Comparison of ENCODE assay signal across 9 cellular contexts in genomic region chr19:6744381-6745288, GRCh38. TPM values are rescaled to one million over a fixed set of nuclear protein-coding genes. Genes with fewer than 3 reads are reported as not detected.
DNase-seq lines count a peak whose midpoint lies in the region; ATAC-seq, FAIRE-seq and TF ChIP-seq lines count a peak whose summit lies in the region.
"Had no signal": no experiment of that assay in that cellular context is flagged by ENCODE, and none has a peak within 500 bp of the region (broad histone marks: within the 10 kb centered on the region; RNA-seq: fewer than 3 reads in every experiment).

No MANE protein-coding gene starts in this region.

- H3K18ac ChIP-seq in mesenchymal stem cell (ENCODE audit: low read depth in 1 of 2, low read length in 2 of 2), result peak overlapping the region in 1 of 2 experiments; percentile 74

- H3K27ac Mint-ChIP-seq in activated naive CD8-positive, alpha-beta T cell, result peak overlapping the region; percentile 34
- H3K27ac Mint-ChIP-seq in activated naive CD8-positive, alpha-beta T cell treated with anti-CD3 and anti-CD28 coated beads, Interleukin-2, amount 50 U/mL, for 24 hours, result no peak overlapping the region

- H3K27me3 ChIP-seq in dorsolateral prefrontal cortex (peaks cover 0 to 29% (median 3%) of the 10 kb centered on the region in 45 donors), mesenchymal stem cell (ENCODE audit: control insufficient read depth in 1 of 2, insufficient read depth in 1 of 2, low read length in 2 of 2) (no peaks in the 10 kb centered on the region)

- H3K4me1 ChIP-seq in mesenchymal stem cell (ENCODE audit: control insufficient read depth, insufficient read depth, low read depth, low read length), result peaks cover 25% of the 10 kb centered on the region

- DNase-seq in activated naive CD8-positive, alpha-beta T cell treated with anti-CD3 and anti-CD28 coated beads, Interleukin-2, amount 50 U/mL, for 24 hours, result no peak
- peak in 8 of 10 donors; percentile 36 to 83 (median 62) for DNase-seq in dorsolateral prefrontal cortex
- DNase-seq in mesenchymal stem cell, result peak; percentile 76
- DNase-seq in urothelium cell line (ENCODE audit: low spot score), result peak; percentile 82
- no peak for DNase-seq in activated CD4-positive, CD25-positive, alpha-beta regulatory T cell (lab: John Stamatoyannopoulos, UW)
- DNase-seq in activated effector memory CD4-positive, alpha-beta T cell treated with anti-CD3 and anti-CD28 coated beads, Interleukin-2, amount 50 U/mL, for 16 hours, result no peak
- DNase-seq in NCI-H69 (lab: John Stamatoyannopoulos, UW), result no peak

- H3K4me1 Mint-ChIP-seq in activated naive CD8-positive, alpha-beta T cell (ENCODE audit: low read depth), result peaks cover 7% of the 10 kb centered on the region
- peaks cover 14% of the 10 kb centered on the region for H3K4me1 Mint-ChIP-seq in activated naive CD8-positive, alpha-beta T cell treated with anti-CD3 and anti-CD28 coated beads, Interleukin-2, amount 50 U/mL, for 24 hours

- H3K4me2 ChIP-seq in mesenchymal stem cell (ENCODE audit: low read length, poor library complexity, severe bottlenecking), result peak overlapping the region; percentile 36

- H3K4me3 Mint-ChIP-seq in activated naive CD8-positive, alpha-beta T cell, result no peak overlapping the region
- H3K4me3 Mint-ChIP-seq in activated naive CD8-positive, alpha-beta T cell treated with anti-CD3 and anti-CD28 coated beads, Interleukin-2, amount 50 U/mL, for 24 hours, result no peak overlapping the region

- peak overlapping the region; percentile 57 for H3K9ac ChIP-seq in mesenchymal stem cell (ENCODE audit: low read length)

- peak overlapping the region; percentile 29 for H4K91ac ChIP-seq in mesenchymal stem cell (ENCODE audit: low read length)

- H3K4me3 ChIP-seq in dorsolateral prefrontal cortex, result peak overlapping the region in 18 of 59 donors; percentile 2 to 27 (median 14)
- H3K4me3 ChIP-seq in mesenchymal stem cell (ENCODE audit: insufficient read depth in 1 of 2, low read depth in 1 of 2, low read length in 2 of 2), result peak overlapping the region in 1 of 2 experiments; percentile 56

- H3K27ac ChIP-seq in dorsolateral prefrontal cortex (peak overlapping the region in 35 of 59 donors; percentile 3 to 87 (median 55)), mesenchymal stem cell (ENCODE audit: low read length, poor library complexity, severe bottlenecking) (peak overlapping the region; percentile 92)

- intact Hi-C loops in dorsolateral prefrontal cortex (cut with DNase I), result no loop called here

- H3K36me3 ChIP-seq in mesenchymal stem cell (ENCODE audit: control insufficient read depth in 1 of 2, insufficient read depth in 2 of 2, low read depth in 1 of 2, low read length in 2 of 2), result peaks cover 44 to 59% of the 10 kb centered on the region in 2 experiments

- no peaks in the 10 kb centered on the region for H3K9me3 Mint-ChIP-seq in activated naive CD8-positive, alpha-beta T cell (ENCODE audit: low read depth)
- no peaks in the 10 kb centered on the region for H3K9me3 Mint-ChIP-seq in activated naive CD8-positive, alpha-beta T cell treated with anti-CD3 and anti-CD28 coated beads, Interleukin-2, amount 50 U/mL, for 24 hours

- peaks cover 2% of the 10 kb centered on the region for H3K36me3 Mint-ChIP-seq in activated naive CD8-positive, alpha-beta T cell
- H3K36me3 Mint-ChIP-seq in activated naive CD8-positive, alpha-beta T cell treated with anti-CD3 and anti-CD28 coated beads, Interleukin-2, amount 50 U/mL, for 24 hours (ENCODE audit: low read depth), result peaks cover 57% of the 10 kb centered on the region

- no peaks in the 10 kb centered on the region for H3K27me3 Mint-ChIP-seq in activated naive CD8-positive, alpha-beta T cell
- no peaks in the 10 kb centered on the region for H3K27me3 Mint-ChIP-seq in activated naive CD8-positive, alpha-beta T cell treated with anti-CD3 and anti-CD28 coated beads, Interleukin-2, amount 50 U/mL, for 24 hours

- peaks cover 21% of the 10 kb centered on the region for H3K79me1 ChIP-seq in mesenchymal stem cell (replicated peaks; ENCODE audit: low read length, poor library complexity, severe bottlenecking)

- H3K14ac ChIP-seq in mesenchymal stem cell (ENCODE audit: low read length in 2 of 2), result no peak overlapping the region

- FAIRE-seq in urothelium cell line (lab: Jason Lieb, UNC), result no peak
- FAIRE-seq: G401.6 had no signal

- H2BK12ac ChIP-seq in mesenchymal stem cell (ENCODE audit: low read length in 2 of 2), result peak overlapping the region; percentile 22 to 71

- ATAC-seq in activated naive CD8-positive, alpha-beta T cell treated with anti-CD3 and anti-CD28 coated beads, Interleukin-2, amount 50 U/mL, for 24 hours, result no peak

- H4K8ac ChIP-seq in mesenchymal stem cell (ENCODE audit: low read length), result peak overlapping the region; percentile 29

- 78% methylated on average over 39 of the region's 41 CpGs for WGBS in mesenchymal stem cell

- no peak overlapping the region for H2BK120ac ChIP-seq in mesenchymal stem cell (ENCODE audit: low read depth, low read length)

- peak overlapping the region; percentile 92 for H2AK5ac ChIP-seq in mesenchymal stem cell (ENCODE audit: low read length, severe bottlenecking)

- peak overlapping the region in 1 of 2 experiments; percentile 42 for H3K4ac ChIP-seq in mesenchymal stem cell (ENCODE audit: low read depth in 1 of 2, low read length in 2 of 2)

- no peaks in the 10 kb centered on the region for H3K9me3 ChIP-seq in mesenchymal stem cell (ENCODE audit: control insufficient read depth, low read length)

- peak overlapping the region; percentile 91 for H2BK5ac ChIP-seq in mesenchymal stem cell (ENCODE audit: low read depth, low read length, poor library complexity, severe bottlenecking)

- H2BK15ac ChIP-seq in mesenchymal stem cell (ENCODE audit: low read depth, poor library complexity, severe bottlenecking), result peak overlapping the region; percentile 88

- no peak for TF ChIP-seq CTCF in dorsolateral prefrontal cortex (IDR thresholded peaks at IDR 0.05 in 54 of 56, conservative IDR thresholded peaks at IDR 0.05 in 2 of 56; ENCODE audit: low read depth in 1 of 56, partially characterized antibody in 56 of 56)

- H2AFZ ChIP-seq in mesenchymal stem cell (ENCODE audit: low read depth, low read length), result no peak overlapping the region

- peak overlapping the region in 1 of 2 experiments; percentile 38 for H3K23ac ChIP-seq in mesenchymal stem cell (ENCODE audit: low read length in 2 of 2)

RNA-seq across cellular contexts. Expression of gene TRIP10, which starts 5.2 kb away (rescaled TPM):
- total RNA-seq in dorsolateral prefrontal cortex, result 10 to 100 TPM in 97 of 120 experiments, 1 to 10 TPM in 23; 4.5 to 54.0 (median 14.5) TPM
- 53.2 TPM for polyA plus RNA-seq in mesenchymal stem cell (2013, experiment 1 of 2)
- 50.7 TPM for polyA plus RNA-seq in mesenchymal stem cell (2013, experiment 2 of 2)

RNA-seq across cellular contexts. Expression of gene GPR108, which starts 7.3 kb away (rescaled TPM):
- 10 to 100 TPM; 21.4 to 74.1 (median 47.4) TPM for total RNA-seq in dorsolateral prefrontal cortex
- 63.6 TPM for polyA plus RNA-seq in mesenchymal stem cell (2013, experiment 1 of 2)
- polyA plus RNA-seq in mesenchymal stem cell (2013, experiment 2 of 2), result 61.8 TPM

RNA-seq across cellular contexts. Expression of gene SH2D3A, which starts 22.6 kb away (rescaled TPM):
- 1 to 10 TPM in 1 of 120 experiments, under 1 TPM in 6, not detected in 113; 0.18 to 1.4 (median 0.38) TPM for total RNA-seq in dorsolateral prefrontal cortex
- not detected for polyA plus RNA-seq in mesenchymal stem cell (2013, experiment 1 of 2)
- 0.07 TPM for polyA plus RNA-seq in mesenchymal stem cell (2013, experiment 2 of 2)

RNA-seq across cellular contexts. Expression of gene C3, which starts 24.2 kb away (rescaled TPM):
- 100 to 1,000 TPM in 92 of 120 experiments, 10 to 100 TPM in 28; 34.1 to 573 (median 145) TPM for total RNA-seq in dorsolateral prefrontal cortex
- 2.3 TPM for polyA plus RNA-seq in mesenchymal stem cell (2013, experiment 1 of 2)
- 2.7 TPM for polyA plus RNA-seq in mesenchymal stem cell (2013, experiment 2 of 2)

RNA-seq across cellular contexts. Expression of gene VAV1, which starts 27.9 kb away (rescaled TPM):
- total RNA-seq in dorsolateral prefrontal cortex, result 10 to 100 TPM in 7 of 120 experiments, 1 to 10 TPM in 113; 1.7 to 13.0 (median 5.0) TPM
- polyA plus RNA-seq in mesenchymal stem cell (2013, experiment 1 of 2), result not detected
- polyA plus RNA-seq in mesenchymal stem cell (2013, experiment 2 of 2), result not detected

Comparison
In these comparisons a context has a peak if more than half of its experiments do, and no peak if none do; other contexts are left out.
1. DNase-seq: peak in dorsolateral prefrontal cortex (8 of 10), mesenchymal stem cell (single experiment) and urothelium cell line (single experiment); none in activated naive CD8-positive, alpha-beta T cell treated with anti-CD3 and anti-CD28 coated beads, Interleukin-2, amount 50 U/mL, for 24 hours (single experiment), activated CD4-positive, CD25-positive, alpha-beta regulatory T cell (0 of 4), activated effector memory CD4-positive, alpha-beta T cell treated with anti-CD3 and anti-CD28 coated beads, Interleukin-2, amount 50 U/mL, for 16 hours (single experiment) and NCI-H69 (single experiment).